ENCODE assay signal across 11 cellular contexts in genomic region chr22:19035474-19036228, GRCh38.
DNase-seq lines count a peak whose midpoint lies in the region; ATAC-seq and TF ChIP-seq lines count a peak whose summit lies in the region.
"Had no signal": no experiment of that assay in that cellular context is flagged by ENCODE, and none has a peak within 500 bp of the region (broad histone marks: within the 10 kb centered on the region; RNA-seq: fewer than 3 reads in every experiment).

No MANE protein-coding gene starts in this region.

- TF ChIP-seq CTCF in OCI-LY1 (IDR thresholded peaks at IDR 0.05; ENCODE audit: low read length) (peak; percentile 11; the same call in 1 of the 2 replicates), fibroblast of villous mesenchyme (IDR thresholded peaks at IDR 0.05; ENCODE audit: insufficient read depth, low read depth, low read length) (no peak), prostate gland (IDR thresholded peaks at IDR 0.05) (peak in 1 of 4 experiments; percentile 10)

- no peaks in the 10 kb centered on the region for H3K9me3 ChIP-seq in OCI-LY1 (ENCODE audit: low read length)
- H3K9me3 ChIP-seq in prostate gland: no peaks in the 10 kb centered on the region

- intact Hi-C loops in sciatic nerve (cut with DNase I) (no loop called here), prostate gland (cut with DNase I) (no loop called here)

- H3K9me2 ChIP-seq in OCI-LY1 (ENCODE audit: low read depth, low read length): no peaks in the 10 kb centered on the region

- 44% methylated on average over 11 of the region's 14 CpGs for WGBS in prostate gland

- H2AFZ ChIP-seq in OCI-LY1 (ENCODE audit: low read length): no peak overlapping the region

- H3K36me3 ChIP-seq in OCI-LY1 (ENCODE audit: insufficient read depth, low read length) (peaks cover 15% of the 10 kb centered on the region; the same call in 1 of the 2 replicates), prostate gland (peaks cover 11 to 16% of the 10 kb centered on the region in 2 donors)

- H3K4me2 ChIP-seq in OCI-LY1 (ENCODE audit: low read length): no peak overlapping the region

- no peaks in the 10 kb centered on the region for H3F3A ChIP-seq in OCI-LY1 (ENCODE audit: insufficient read depth, low read length)

- H3K9ac ChIP-seq in OCI-LY1 (ENCODE audit: low read length): no peak overlapping the region

- H3K4me1 ChIP-seq in OCI-LY1 (ENCODE audit: insufficient read depth, low read length, severe bottlenecking): peaks cover 15% of the 10 kb centered on the region
- H3K4me1 ChIP-seq in prostate gland (replicated peaks): no peaks in the 10 kb centered on the region

- no peak overlapping the region for H3K27ac ChIP-seq in OCI-LY1 (ENCODE audit: low read depth, low read length, poor library complexity, severe bottlenecking)
- H3K27ac ChIP-seq in prostate gland: no peak overlapping the region
- H3K27ac ChIP-seq: C4-2B had no signal

- no peak for TF ChIP-seq POLR2A in prostate gland (IDR thresholded peaks at IDR 0.05)

- H4K20me1 ChIP-seq in OCI-LY1 (ENCODE audit: insufficient read depth, low read length): no peaks in the 10 kb centered on the region

- H3K79me2 ChIP-seq in OCI-LY1 (ENCODE audit: insufficient read depth, low read length): no peaks in the 10 kb centered on the region

- peak; percentile 18 for ATAC-seq in sciatic nerve
- ATAC-seq in HG03108 (IDR thresholded peaks at IDR 0.05; ENCODE audit: unreplicated experiment): no peak
- ATAC-seq in GM19452 (IDR thresholded peaks at IDR 0.05; ENCODE audit: unreplicated experiment): no peak
- ATAC-seq: effector memory CD8-positive, alpha-beta T cell had no signal

- H3K27me3 ChIP-seq in OCI-LY1 (ENCODE audit: insufficient read depth, low read length): no peaks in the 10 kb centered on the region
- H3K27me3 ChIP-seq in prostate gland (replicated peaks; ENCODE audit: insufficient read depth): no peaks in the 10 kb centered on the region

- DNase-seq in NOMO-1 (lab: John Stamatoyannopoulos, UW; ENCODE audit: unreplicated experiment in 2 of 2) (peak; percentile 23 to 30), NOMO-1 treated with dmso at 0.1 percent for 144 hours (lab: John Stamatoyannopoulos, UW; ENCODE audit: unreplicated experiment) (no peak), fibroblast of villous mesenchyme (ENCODE audit: low read depth) (peak; percentile 5), sciatic nerve (ENCODE audit: low spot score) (peak; percentile 49), prostate gland (ENCODE audit: low spot score) (no peak)
- DNase-seq: effector memory CD8-positive, alpha-beta T cell; stimulated activated CD4-positive, alpha-beta T cell treated with anti-CD3 and anti-CD28 coated beads, Interleukin-2, amount 100 ng/mL, for 48 hours had no signal

- H3K4me3 ChIP-seq in OCI-LY1 (ENCODE audit: low read depth, low read length, poor library complexity, severe bottlenecking) (no peak overlapping the region), fibroblast of villous mesenchyme (ENCODE audit: low read depth, low read length) (no peak overlapping the region), prostate gland (no peak overlapping the region)

Comparison
In these comparisons a context has a peak if more than half of its experiments do, and no peak if none do; other contexts are left out.
1. DNase-seq: peak in NOMO-1 (2 of 2), fibroblast of villous mesenchyme (single experiment) and sciatic nerve (single experiment); none in NOMO-1 treated with dmso at 0.1 percent for 144 hours (single experiment) and prostate gland (single experiment).